Comparison of ENCODE assay signal across 19 cellular contexts in genomic region chr1:11562664-11563063, GRCh38.
DNase-seq lines count a peak whose midpoint lies in the region; ATAC-seq and TF ChIP-seq lines count a peak whose summit lies in the region.
"Had no signal": no experiment of that assay in that cellular context is flagged by ENCODE, and none has a peak within 500 bp of the region (broad histone marks: within the 10 kb centered on the region; RNA-seq: fewer than 3 reads in every experiment).

No MANE protein-coding gene starts in this region.

- no peak overlapping the region for H4K91ac ChIP-seq in neuronal stem cell (ENCODE audit: low read depth, low read length, poor library complexity)

- peaks cover 30 to 48% (median 35%) of the 10 kb centered on the region in 10 experiments for H3K4me1 ChIP-seq in BLaER1 treated with 17β-estradiol and CSF1 and Interleukin-3, amounts not matched to agents 10 nM and 100 nM
- H3K4me1 ChIP-seq in neuronal stem cell (ENCODE audit: control insufficient read depth in 2 of 2, insufficient read depth in 1 of 2, low read depth in 1 of 2, low read length in 2 of 2) (peaks cover 19 to 21% of the 10 kb centered on the region in 2 donors), vagina (no peaks in the 10 kb centered on the region), A673 (ENCODE audit: insufficient read depth, low read length, poor library complexity, severe bottlenecking) (no peaks in the 10 kb centered on the region)
- H3K4me1 ChIP-seq: HAP-1 had no signal

- no peak overlapping the region for H2AFZ ChIP-seq in neuronal stem cell (ENCODE audit: low read length)

- no peaks in the 10 kb centered on the region for H3K36me3 ChIP-seq in BLaER1 treated with 17β-estradiol and CSF1 and Interleukin-3, amounts not matched to agents 10 nM and 100 nM
- H3K36me3 ChIP-seq in neuronal stem cell (replicated peaks in 1 of 2; ENCODE audit: control insufficient read depth in 2 of 2, insufficient read depth in 2 of 2, low read length in 2 of 2), result no peaks in the 10 kb centered on the region
- no peaks in the 10 kb centered on the region for H3K36me3 ChIP-seq in vagina
- H3K36me3 ChIP-seq in A673 (ENCODE audit: insufficient read depth, low read length, poor library complexity, severe bottlenecking), result no peaks in the 10 kb centered on the region
- H3K36me3 ChIP-seq: BE2C, HAP-1 had no signal

- TF ChIP-seq POLR2A in vagina (IDR thresholded peaks at IDR 0.05), result no peak

- CTCF ChIA-PET in A673 (lab: Charles Lee), result no interaction called here

- DNase-seq in NCI-H69 (lab: John Stamatoyannopoulos, UW) (peak; percentile 11), glutamatergic neuron (no peak), neuronal stem cell (ENCODE audit: low spot score) (no peak), vagina (ENCODE audit: extremely low spot score in 2 of 2) (no peak), A673 (ENCODE audit: low spot score) (no peak)
- DNase-seq in stimulated activated CD4-positive, alpha-beta T cell treated with anti-CD3 and anti-CD28 coated beads, Interleukin-2, amount 100 ng/mL, for 24 hours, result no peak
- DNase-seq: ACHN; BE2C; CD4-positive, alpha-beta memory T cell; DMS153; GF-D8; IMR-90; KBM-7 had no signal

- no peak overlapping the region for H3K23ac ChIP-seq in neuronal stem cell (ENCODE audit: low read depth, low read length, poor library complexity)

- peaks cover 23% of the 10 kb centered on the region for H3K4me1 Mint-ChIP-seq in glutamatergic neuron (ENCODE audit: low read depth, unreplicated experiment)
- H3K4me1 Mint-ChIP-seq: CD4-positive, alpha-beta memory T cell had no signal

- no peak overlapping the region for H2BK15ac ChIP-seq in neuronal stem cell (ENCODE audit: low read length)

- H3K27ac ChIP-seq in BLaER1 treated with 17β-estradiol and CSF1 and Interleukin-3, amounts not matched to agents 10 nM and 100 nM, result 0 out of 22 replicates have a peak overlapping the region, but pooled peaks of 1 of the 11 experiments have one; percentile 31
- H3K27ac ChIP-seq in neuronal stem cell (replicated peaks; ENCODE audit: low read length) (no peak overlapping the region), vagina (no peak overlapping the region), A673 (ENCODE audit: low read depth, low read length, poor library complexity, severe bottlenecking) (no peak overlapping the region)
- H3K27ac ChIP-seq: HL-60 had no signal

- no peak overlapping the region for H3K9ac ChIP-seq in BLaER1 treated with 17β-estradiol and CSF1 and Interleukin-3, amounts not matched to agents 10 nM and 100 nM
- no peak overlapping the region for H3K9ac ChIP-seq in neuronal stem cell (ENCODE audit: low read depth, low read length, poor library complexity)

- WGBS in neuronal stem cell (ENCODE audit: extremely low coverage in 2 of 2, insufficient read length in 2 of 2, insufficient replicate concordance in 1 of 2), 2 donors, result no CpG with 5 or more reads among the region's 6 CpGs

- peaks cover 14% of the 10 kb centered on the region for H3K27me3 Mint-ChIP-seq in glutamatergic neuron (ENCODE audit: unreplicated experiment)

- POLR2A ChIA-PET in A673 (lab: Charles Lee; ENCODE audit: low non-redundant PET), result no interaction called here

- H3K79me1 ChIP-seq in neuronal stem cell (ENCODE audit: low read depth, low read length), result no peaks in the 10 kb centered on the region

- TF ChIP-seq CTCF in glutamatergic neuron (IDR thresholded peaks at IDR 0.05; ENCODE audit: partially characterized antibody, unreplicated experiment) (no peak), vagina (IDR thresholded peaks at IDR 0.05) (no peak), A673 (conservative IDR thresholded peaks at IDR 0.05; ENCODE audit: low read depth, low read length) (no peak)

- H3K9me3 ChIP-seq in BLaER1 treated with 17β-estradiol and CSF1 and Interleukin-3, amounts not matched to agents 10 nM and 100 nM (replicated peaks in 1 of 11), result no peaks in the 10 kb centered on the region
- no peaks in the 10 kb centered on the region for H3K9me3 ChIP-seq in neuronal stem cell (replicated peaks in 1 of 2; ENCODE audit: control insufficient read depth in 2 of 2, insufficient read depth in 1 of 2, low read depth in 1 of 2, low read length in 2 of 2)
- H3K9me3 ChIP-seq in vagina, result no peaks in the 10 kb centered on the region
- no peaks in the 10 kb centered on the region for H3K9me3 ChIP-seq in A673 (ENCODE audit: low read depth, low read length, poor library complexity, severe bottlenecking)
- H3K9me3 ChIP-seq: BE2C, HAP-1 had no signal

- no peaks in the 10 kb centered on the region for H3K36me3 Mint-ChIP-seq in glutamatergic neuron (ENCODE audit: unreplicated experiment)
- H3K36me3 Mint-ChIP-seq: CD14-positive monocyte; CD4-positive, alpha-beta memory T cell had no signal

- peak overlapping the region in 9 of 11 experiments; percentile 62 to 89 (median 79); a peak in 17 of 22 replicates for H3K4me2 ChIP-seq in BLaER1 treated with 17β-estradiol and CSF1 and Interleukin-3, amounts not matched to agents 10 nM and 100 nM
- H3K4me2 ChIP-seq in neuronal stem cell (ENCODE audit: insufficient read depth, low read length, poor library complexity, severe bottlenecking), result no peak overlapping the region

- peak overlapping the region; percentile 14 for H2BK120ac ChIP-seq in neuronal stem cell (ENCODE audit: low read depth, low read length)

- no peak overlapping the region for H2AK5ac ChIP-seq in neuronal stem cell (ENCODE audit: low read depth, low read length)

- H3K4ac ChIP-seq in neuronal stem cell (ENCODE audit: low read length), result no peak overlapping the region

- no peak overlapping the region for H2BK12ac ChIP-seq in neuronal stem cell (ENCODE audit: low read length)

- no peak overlapping the region for H3K4me3 ChIP-seq in BLaER1 treated with 17β-estradiol and CSF1 and Interleukin-3, amounts not matched to agents 10 nM and 100 nM
- H3K4me3 ChIP-seq in neuronal stem cell (ENCODE audit: low read length in 2 of 2), result no peak overlapping the region
- no peak overlapping the region for H3K4me3 ChIP-seq in vagina
- H3K4me3 ChIP-seq in A673 (ENCODE audit: low read depth, low read length, poor library complexity, severe bottlenecking), result no peak overlapping the region
- H3K4me3 ChIP-seq: GM12878, HAP-1 had no signal

- H4K8ac ChIP-seq in neuronal stem cell (ENCODE audit: low read depth, low read length), result no peak overlapping the region

- peak overlapping the region; percentile 2 for H3K4me3 Mint-ChIP-seq in glutamatergic neuron (ENCODE audit: unreplicated experiment)
- H3K4me3 Mint-ChIP-seq: CD14-positive monocyte; CD4-positive, alpha-beta memory T cell had no signal

- H3K9me3 Mint-ChIP-seq in glutamatergic neuron (ENCODE audit: unreplicated experiment), result peaks cover 10% of the 10 kb centered on the region
- H3K9me3 Mint-ChIP-seq: CD4-positive, alpha-beta memory T cell had no signal

- H3K27ac Mint-ChIP-seq in glutamatergic neuron (ENCODE audit: unreplicated experiment), result peak overlapping the region; percentile 19
- H3K27ac Mint-ChIP-seq: CD14-positive monocyte; CD4-positive, alpha-beta memory T cell had no signal

- H3K14ac ChIP-seq in neuronal stem cell (ENCODE audit: low read length), result no peak overlapping the region

- peak overlapping the region; percentile 5 for H3K18ac ChIP-seq in neuronal stem cell (ENCODE audit: low read length)

- peaks cover 0 to 8% (median 0%) of the 10 kb centered on the region in 11 experiments; a peak in 4 of 22 replicates for H4K20me1 ChIP-seq in BLaER1 treated with 17β-estradiol and CSF1 and Interleukin-3, amounts not matched to agents 10 nM and 100 nM

- ATAC-seq in HG03432 (IDR thresholded peaks at IDR 0.05; ENCODE audit: unreplicated experiment), result no peak

- peaks cover 0 to 4% (median 0%) of the 10 kb centered on the region in 11 experiments; a peak in 2 of 22 replicates for H3K27me3 ChIP-seq in BLaER1 treated with 17β-estradiol and CSF1 and Interleukin-3, amounts not matched to agents 10 nM and 100 nM
- H3K27me3 ChIP-seq in neuronal stem cell (ENCODE audit: control insufficient read depth in 3 of 3, insufficient read depth in 3 of 3, low read depth in 1 of 3, low read length in 3 of 3), result peaks cover 0 to 53% (median 0%) of the 10 kb centered on the region in 3 experiments
- H3K27me3 ChIP-seq in vagina, result no peaks in the 10 kb centered on the region
- H3K27me3 ChIP-seq in A673 (replicated peaks; ENCODE audit: insufficient read depth, low read depth, low read length, poor library complexity), result peaks cover 83% of the 10 kb centered on the region
- H3K27me3 ChIP-seq: BE2C had no signal

- H2BK5ac ChIP-seq in neuronal stem cell (ENCODE audit: low read length), result no peak overlapping the region

- intact Hi-C loops in vagina (cut with DNase I), result no loop called here
- intact Hi-C loops in A673 (cut with micrococcal nuclease; ENCODE audit: unreplicated experiment), result no loop called here

- no TSS peak for BruUV-seq in A673 (replicated peaks; lab: Mats Ljungman, UMichigan)
